17 cellular contexts compared by ENCODE assay signal in the genomic region with DNA sequence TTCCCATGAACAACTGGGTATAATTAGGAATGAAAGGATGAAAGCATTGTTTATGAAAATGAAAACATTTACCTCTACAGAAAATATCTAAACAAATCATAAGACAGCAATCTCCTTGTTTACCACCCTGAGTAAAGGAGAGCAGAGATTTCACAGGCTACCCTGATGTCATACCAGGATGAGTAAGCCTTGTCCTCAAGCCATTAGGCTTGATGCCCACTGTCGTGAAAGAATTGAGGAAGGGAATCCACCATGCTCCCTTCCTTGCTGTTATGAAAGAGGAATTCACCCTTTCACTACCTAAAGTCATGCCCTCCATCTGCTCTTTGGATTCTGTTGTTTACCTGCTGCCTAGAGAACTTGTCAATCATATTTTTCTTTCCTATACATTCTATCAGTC.
A peak's percentile ranks its signal among the peaks of the same experiment; 100 is the strongest.
DNase-seq lines count a peak whose midpoint lies in the region; ATAC-seq, FAIRE-seq and TF ChIP-seq lines count a peak whose summit lies in the region.
"Had no signal": no experiment of that assay in that cellular context is flagged by ENCODE, and none has a peak within 500 bp of the region (broad histone marks: within the 10 kb centered on the region; RNA-seq: fewer than 3 reads in every experiment).

No MANE protein-coding gene starts in this region.

- H2BK15ac ChIP-seq in IMR-90 (ENCODE audit: low read depth, low read length): no peak overlapping the region

- no peak overlapping the region for H4K8ac ChIP-seq in IMR-90 (ENCODE audit: low read depth in 2 of 2, low read length in 2 of 2)

- no TSS peak for BruUV-seq in IMR-90 (replicated peaks; lab: Mats Ljungman, UMichigan)

- TF ChIP-seq POLR2A in IMR-90 (IDR thresholded peaks at IDR 0.05; ENCODE audit: low read depth, low read length) (no peak), stomach (IDR thresholded peaks at IDR 0.05) (no peak)

- H3K4me2 ChIP-seq in IMR-90 (ENCODE audit: low read depth, low read length): no peak overlapping the region

- H2AK9ac ChIP-seq in IMR-90 (replicated peaks; ENCODE audit: low read depth, low read length, poor library complexity): no peak overlapping the region

- CTCF ChIA-PET in IMR-90 (lab: Yijun Ruan, JAX): interaction anchor here (0.6 to 1.0 kb wide), 2 partner anchors 10 to 54 kb away, joined by 3 read pairs; no protein-coding TSS in a partner anchor

- no CpG with 5 or more reads among the region's 1 CpG for WGBS in IMR-90 (ENCODE audit: extremely low coverage in 2 of 2, insufficient read length in 1 of 2), 2 experiments
- 14 to 59% (median 36%) methylated on average over 1 of the region's 1 CpG for WGBS in stomach, 5 donors

- H3K4me3 ChIP-seq in IMR-90 (ENCODE audit: insufficient read depth, low read depth, low read length) (no peak overlapping the region), stomach (no peak overlapping the region)
- H3K4me3 ChIP-seq: adrenal gland, esophagus muscularis mucosa, lower lobe of right lung, testis had no signal

- no peak overlapping the region for H3K14ac ChIP-seq in IMR-90 (replicated peaks; ENCODE audit: low read depth, low read length)

- no peak overlapping the region for H3K4ac ChIP-seq in IMR-90 (ENCODE audit: low read depth, low read length)

- no peaks in the 10 kb centered on the region for H3K79me1 ChIP-seq in IMR-90 (ENCODE audit: low read depth in 1 of 2, low read length in 2 of 2)

- no peak for TF ChIP-seq CTCF in IMR-90 (conservative IDR thresholded peaks at IDR 0.05; ENCODE audit: low read depth, low read length)
- TF ChIP-seq CTCF in stomach (IDR thresholded peaks at IDR 0.05): no peak

- in situ Hi-C loops in IMR-90 (cut with MboI; ENCODE audit: low sequenced_read_pairs): no loop called here

- H3K4me1 ChIP-seq in IMR-90 (ENCODE audit: control insufficient read depth, insufficient read depth, low read length): no peaks in the 10 kb centered on the region
- no peaks in the 10 kb centered on the region for H3K4me1 ChIP-seq in stomach
- H3K4me1 ChIP-seq: adrenal gland, esophagus muscularis mucosa, lower lobe of right lung, testis had no signal

- POLR2A ChIA-PET in IMR-90 (lab: Charles Lee; ENCODE audit: unreplicated experiment): no interaction called here

- no peaks in the 10 kb centered on the region for H3K27me3 ChIP-seq in IMR-90 (ENCODE audit: control insufficient read depth, insufficient read depth, low read length)
- H3K27me3 ChIP-seq in stomach: no peaks in the 10 kb centered on the region
- H3K27me3 ChIP-seq: adrenal gland, esophagus muscularis mucosa, testis had no signal

- H3K9me1 ChIP-seq in IMR-90 (ENCODE audit: insufficient read depth, low read length): no peaks in the 10 kb centered on the region

- H2AK5ac ChIP-seq in IMR-90 (ENCODE audit: low read depth, low read length): no peak overlapping the region

- no peaks in the 10 kb centered on the region for H3K36me3 ChIP-seq in IMR-90 (ENCODE audit: control insufficient read depth, insufficient read depth, low read length)
- no peaks in the 10 kb centered on the region for H3K36me3 ChIP-seq in stomach
- H3K36me3 ChIP-seq: adrenal gland, esophagus muscularis mucosa, lower lobe of right lung had no signal

- no peak overlapping the region for H2BK120ac ChIP-seq in IMR-90 (ENCODE audit: low read depth, low read length)

- no peak overlapping the region for H3K9ac ChIP-seq in IMR-90 (ENCODE audit: low read depth, low read length)

- H2AFZ ChIP-seq in IMR-90 (replicated peaks; ENCODE audit: low read length, poor library complexity): no peak overlapping the region

- H3K27ac ChIP-seq in IMR-90 (ENCODE audit: insufficient read depth, low read length) (no peak overlapping the region), stomach (no peak overlapping the region)
- H3K27ac ChIP-seq: adrenal gland, esophagus muscularis mucosa, lower lobe of right lung, testis had no signal

- DNase-seq in IMR-90 (peak; percentile 23), amniotic epithelial cell (ENCODE audit: low read depth) (peak; percentile 5), islet precursor cell (peak; percentile 54), NCI-H82 (lab: John Stamatoyannopoulos, UW) (no peak), RCC 7860 (ENCODE audit: low spot score) (no peak), stomach (no peak)
- DNase-seq: activated CD4-positive, alpha-beta memory T cell treated with anti-CD3 and anti-CD28 coated beads, Interleukin-2, amount 10 ng/mL, durations not matched to agents 7 days and 5 days; adrenal gland; DND-41; lower lobe of right lung; naive thymus-derived CD8-positive, alpha-beta T cell; NCI-H187 treated with DMSO at 0.1 percent for 48 hours; NCI-H774; retina; testis had no signal

- no peak for FAIRE-seq in RCC 7860 (lab: Jason Lieb, UNC)

- TF ChIP-seq RAD21 in IMR-90 (IDR thresholded peaks at IDR 0.05; ENCODE audit: low read length): no peak

- H4K20me1 ChIP-seq in IMR-90 (ENCODE audit: insufficient read depth, low read length): no peaks in the 10 kb centered on the region

- dilution Hi-C loops in IMR-90 (cut with HindIII; ENCODE audit: low sequenced_read_pairs, unreplicated experiment): no loop called here

- H2BK20ac ChIP-seq in IMR-90 (ENCODE audit: low read depth, low read length): no peak overlapping the region

- no peak overlapping the region for H3K18ac ChIP-seq in IMR-90 (ENCODE audit: low read depth, low read length)

- intact Hi-C loops in IMR-90 (cut with micrococcal nuclease): no loop called here
- intact Hi-C loops in stomach (cut with DNase I; ENCODE audit: low total_unique reads): no loop called here

- H3K56ac ChIP-seq in IMR-90 (ENCODE audit: extremely low read depth, insufficient read depth, low read length): no peak overlapping the region

- no peak for TF ChIP-seq EP300 in stomach (IDR thresholded peaks at IDR 0.05)

- no peak overlapping the region for H3K23ac ChIP-seq in IMR-90 (ENCODE audit: low read depth, low read length)

- no peak overlapping the region for H2BK5ac ChIP-seq in IMR-90 (ENCODE audit: low read depth, low read length, poor library complexity, severe bottlenecking)

- no peak overlapping the region for H4K91ac ChIP-seq in IMR-90 (ENCODE audit: insufficient read depth, low read depth, low read length)

- ATAC-seq in GM18520 (IDR thresholded peaks at IDR 0.05; ENCODE audit: unreplicated experiment) (peak; percentile 58), IMR-90 (ENCODE audit: low read depth) (no peak; the same call in 1 of the 2 replicates)
- ATAC-seq: lower lobe of right lung; naive thymus-derived CD8-positive, alpha-beta T cell had no signal

- H4K5ac ChIP-seq in IMR-90 (ENCODE audit: low read depth, low read length): no peak overlapping the region

- H3K9me3 ChIP-seq in IMR-90 (ENCODE audit: control insufficient read depth, insufficient read depth, low read length) (no peaks in the 10 kb centered on the region), stomach (no peaks in the 10 kb centered on the region)
- H3K9me3 ChIP-seq: adrenal gland, esophagus muscularis mucosa, lower lobe of right lung, testis had no signal

TF ChIP-seq in IMR-90, 13 proteins besides CTCF, POLR2A, EP300 and RAD21:
- TF ChIP-seq FOS (IDR thresholded peaks at IDR 0.05; ENCODE audit: low read depth, low read length) (no peak), MXI1 (IDR thresholded peaks at IDR 0.05; ENCODE audit: borderline replicate concordance, low read depth, low read length) (no peak), RFX5 (IDR thresholded peaks at IDR 0.05; ENCODE audit: low read depth, low read length) (no peak), RCOR1 (IDR thresholded peaks at IDR 0.05; ENCODE audit: insufficient replicate concordance, low read length) (no peak), MAZ (IDR thresholded peaks at IDR 0.05; ENCODE audit: borderline replicate concordance, low read depth, low read length) (no peak), CEBPB (IDR thresholded peaks at IDR 0.05; ENCODE audit: low read depth, low read length) (no peak), NFE2L2 (IDR thresholded peaks at IDR 0.05; ENCODE audit: low read depth, low read length) (no peak), MAFK (IDR thresholded peaks at IDR 0.05; ENCODE audit: low read depth, low read length) (no peak), BHLHE40 (IDR thresholded peaks at IDR 0.05; ENCODE audit: low read depth, low read length) (no peak)
- TF ChIP-seq, protein P1, sequence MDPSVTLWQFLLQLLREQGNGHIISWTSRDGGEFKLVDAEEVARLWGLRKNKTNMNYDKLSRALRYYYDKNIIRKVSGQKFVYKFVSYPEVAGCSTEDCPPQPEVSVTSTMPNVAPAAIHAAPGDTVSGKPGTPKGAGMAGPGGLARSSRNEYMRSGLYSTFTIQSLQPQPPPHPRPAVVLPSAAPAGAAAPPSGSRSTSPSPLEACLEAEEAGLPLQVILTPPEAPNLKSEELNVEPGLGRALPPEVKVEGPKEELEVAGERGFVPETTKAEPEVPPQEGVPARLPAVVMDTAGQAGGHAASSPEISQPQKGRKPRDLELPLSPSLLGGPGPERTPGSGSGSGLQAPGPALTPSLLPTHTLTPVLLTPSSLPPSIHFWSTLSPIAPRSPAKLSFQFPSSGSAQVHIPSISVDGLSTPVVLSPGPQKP (IDR thresholded peaks at IDR 0.05; ENCODE audit: borderline replicate concordance, low read depth, low read length): no peak
- TF ChIP-seq, protein P2, sequence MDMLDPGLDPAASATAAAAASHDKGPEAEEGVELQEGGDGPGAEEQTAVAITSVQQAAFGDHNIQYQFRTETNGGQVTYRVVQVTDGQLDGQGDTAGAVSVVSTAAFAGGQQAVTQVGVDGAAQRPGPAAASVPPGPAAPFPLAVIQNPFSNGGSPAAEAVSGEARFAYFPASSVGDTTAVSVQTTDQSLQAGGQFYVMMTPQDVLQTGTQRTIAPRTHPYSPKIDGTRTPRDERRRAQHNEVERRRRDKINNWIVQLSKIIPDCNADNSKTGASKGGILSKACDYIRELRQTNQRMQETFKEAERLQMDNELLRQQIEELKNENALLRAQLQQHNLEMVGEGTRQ (IDR thresholded peaks at IDR 0.05; ENCODE audit: low read depth, low read length): no peak
TF ChIP-seq in IMR-90: peak in this region for 0.

Comparison
In these comparisons a context has a peak if more than half of its experiments do, and no peak if none do; other contexts are left out.
1. DNase-seq: peak in IMR-90 (single experiment), amniotic epithelial cell (single experiment) and islet precursor cell (single experiment); none in NCI-H82 (single experiment), RCC 7860 (single experiment) and stomach (single experiment).